ENCODE assay signal across 14 cellular contexts in genomic region chr9:3906437-3907213, GRCh38.
DNase-seq lines count a peak whose midpoint lies in the region; ATAC-seq and TF ChIP-seq lines count a peak whose summit lies in the region.
"Had no signal": no experiment of that assay in that cellular context is flagged by ENCODE, and none has a peak within 500 bp of the region (broad histone marks: within the 10 kb centered on the region; RNA-seq: fewer than 3 reads in every experiment).

No MANE protein-coding gene starts in this region.

- no peaks in the 10 kb centered on the region for H3K9me3 ChIP-seq in mesodermal cell (ENCODE audit: control insufficient read depth, low read length)

- H3K4me3 ChIP-seq in NB4 (ENCODE audit: low read depth, low read length) (no peak overlapping the region), mesodermal cell (ENCODE audit: extremely low read depth, insufficient read depth, low read length, poor library complexity, severe bottlenecking) (no peak overlapping the region)

- ATAC-seq in GM19452 (IDR thresholded peaks at IDR 0.05; ENCODE audit: unreplicated experiment) (no peak), GM21723 (IDR thresholded peaks at IDR 0.05; ENCODE audit: unreplicated experiment) (no peak)

- DNase-seq in COLO829 (ENCODE audit: low spot score) (peak; percentile 80), NB4 (ENCODE audit: low read depth) (peak; percentile 91), dedifferentiated amniotic fluid mesenchymal stem cell (ENCODE audit: extremely low spot score) (peak; percentile 82), ecto neural progenitor cell (ENCODE audit: low spot score) (no peak), mesenteric fat pad (ENCODE audit: low spot score) (no peak)
- DNase-seq: activated CD4-positive, alpha-beta T cell treated with anti-CD3 and anti-CD28 coated beads, Interleukin-2, amount 10 ng/mL, durations not matched to agents 24 days and 14 days; cerebellar nuclear complex; GDM1; NCI-H774; stimulated activated CD4-positive, alpha-beta T cell treated with anti-CD3 and anti-CD28 coated beads, Interleukin-4, amount 100 ng/mL, for 24 hours had no signal

- TF ChIP-seq CTCF in NB4 (IDR thresholded peaks at IDR 0.05; ENCODE audit: low read depth, low read length), result peak; percentile 25

- H3K27ac ChIP-seq in mesodermal cell (ENCODE audit: low read depth, low read length, severe bottlenecking), result peak overlapping the region; percentile 38
- H3K27ac ChIP-seq: HL-60 had no signal

- WGBS in mesodermal cell (ENCODE audit: insufficient coverage in 2 of 2), 2 experiments, result 84 to 85% methylated on average over 12 of the region's 13 CpGs

- no peak for TF ChIP-seq POLR2A in NB4 (IDR thresholded peaks at IDR 0.05; ENCODE audit: extremely low read depth, insufficient read length)

- peaks cover 6% of the 10 kb centered on the region for H3K4me1 ChIP-seq in mesodermal cell (ENCODE audit: control insufficient read depth, insufficient read depth, low read length, poor library complexity, severe bottlenecking)

- H3K36me3 ChIP-seq in mesodermal cell (ENCODE audit: control insufficient read depth, insufficient read depth, low read length), result no peaks in the 10 kb centered on the region

Comparison
In these comparisons a context has a peak if more than half of its experiments do, and no peak if none do; other contexts are left out.
1. DNase-seq: peak in COLO829 (single experiment), NB4 (single experiment) and dedifferentiated amniotic fluid mesenchymal stem cell (single experiment); none in ecto neural progenitor cell (single experiment) and mesenteric fat pad (single experiment).